In the genomic region with DNA sequence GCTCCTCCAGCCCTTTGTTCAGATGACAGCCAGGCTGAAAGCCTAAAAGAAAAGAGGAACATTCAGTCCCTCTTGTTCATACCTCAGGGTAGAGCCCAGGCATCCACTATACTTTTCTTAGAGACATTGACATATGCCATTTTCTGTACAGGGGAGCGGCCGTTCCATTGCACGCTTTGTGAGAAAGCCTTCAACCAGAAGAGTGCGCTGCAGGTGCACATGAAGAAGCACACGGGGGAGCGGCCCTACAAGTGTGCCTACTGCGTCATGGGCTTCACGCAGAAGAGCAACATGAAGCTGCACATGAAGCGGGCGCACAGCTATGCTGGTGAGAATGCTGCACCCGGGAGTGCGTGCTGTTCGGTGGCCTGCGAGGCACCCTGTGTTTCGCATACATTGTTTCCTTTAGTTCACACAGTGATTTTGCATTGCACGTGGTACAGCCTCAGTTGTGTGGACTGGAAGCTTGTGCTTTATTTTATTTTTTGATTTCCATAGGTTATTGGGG, we compare ENCODE assay signal across 26 cellular contexts.
DNase-seq lines count a peak whose midpoint lies in the region; ATAC-seq, FAIRE-seq and TF ChIP-seq lines count a peak whose summit lies in the region.
"Had no signal": no experiment of that assay in that cellular context is flagged by ENCODE, and none has a peak within 500 bp of the region (broad histone marks: within the 10 kb centered on the region; RNA-seq: fewer than 3 reads in every experiment).

No MANE protein-coding gene starts in this region.

- H3K27ac ChIP-seq in OCI-LY1 (ENCODE audit: low read depth, low read length, poor library complexity, severe bottlenecking) (peak overlapping the region; percentile 11), left ventricle myocardium inferior (replicated peaks) (no peak overlapping the region)
- H3K27ac ChIP-seq: dorsolateral prefrontal cortex, sigmoid colon, transverse colon had no signal

- no peak overlapping the region for H3K4me3 Mint-ChIP-seq in central memory CD8-positive, alpha-beta T cell
- H3K4me3 Mint-ChIP-seq: activated naive CD4-positive, alpha-beta T cell treated with anti-CD3 and anti-CD28 coated beads for 36 hours; brain; CD8-positive, alpha-beta T cell; natural killer cell had no signal

- H3K36me3 ChIP-seq in OCI-LY1 (ENCODE audit: insufficient read depth, low read length) (peaks cover 58% of the 10 kb centered on the region), left ventricle myocardium inferior (peaks cover 61% of the 10 kb centered on the region)
- H3K36me3 ChIP-seq: BE2C had no signal

- no peaks in the 10 kb centered on the region for H3K9me3 Mint-ChIP-seq in central memory CD8-positive, alpha-beta T cell
- H3K9me3 Mint-ChIP-seq: activated naive CD4-positive, alpha-beta T cell treated with anti-CD3 and anti-CD28 coated beads for 36 hours; CD8-positive, alpha-beta T cell; natural killer cell had no signal

- H3K4me3 ChIP-seq in OCI-LY1 (ENCODE audit: low read depth, low read length, poor library complexity, severe bottlenecking), result no peak overlapping the region
- no peak overlapping the region for H3K4me3 ChIP-seq in left ventricle myocardium inferior
- H3K4me3 ChIP-seq: dorsolateral prefrontal cortex, GM12878, lung, sigmoid colon, transverse colon had no signal

- no peaks in the 10 kb centered on the region for H4K20me1 ChIP-seq in OCI-LY1 (ENCODE audit: insufficient read depth, low read length)

- FAIRE-seq in D721Med (lab: Jason Lieb, UNC) (peak; percentile 21), GM18507 (lab: Jason Lieb, UNC) (peak; percentile 18)
- FAIRE-seq: GM12878, HepG2 had no signal

- ATAC-seq in central memory CD8-positive, alpha-beta T cell (replicated peaks; ENCODE audit: extremely low read depth, poor library complexity, severe bottlenecking), result no peak
- ATAC-seq: CD8-positive, alpha-beta T cell; GM12878; HepG2 had no signal

- DNase-seq in D721Med (ENCODE audit: insufficient read length, low spot score) (no peak), GM18507 (ENCODE audit: extremely low spot score, insufficient read length, low read depth) (no peak), left ventricle myocardium inferior (no peak), DMS 273 treated with DMSO at 0.1 percent for 48 hours (lab: John Stamatoyannopoulos, UW) (no peak), T-helper 9 cell (no peak), NCI-H2196 treated with DMSO at 0.1 percent for 48 hours (lab: John Stamatoyannopoulos, UW; ENCODE audit: unreplicated experiment) (no peak)
- no peak for DNase-seq in central memory CD8-positive, alpha-beta T cell (ENCODE audit: low spot score in 2 of 2)
- DNase-seq: activated naive CD4-positive, alpha-beta T cell treated with anti-CD3 and anti-CD28 coated beads for 36 hours; BE2C; CD8-positive, alpha-beta T cell; dorsolateral prefrontal cortex; hippocampal formation; MV-4-11; natural killer cell; NCI-H2171; NCI-H510A treated with DMSO at 0.1 percent for 48 hours; SIG-M5; sigmoid colon; stimulated activated CD4-positive, alpha-beta T cell treated with anti-CD3 and anti-CD28 coated beads, Interleukin-12 subunit alpha, Interleukin-12 subunit beta, amount 100 ng/mL, for 4 hours; stimulated activated CD4-positive, alpha-beta T cell treated with anti-CD3 and anti-CD28 coated beads, Interleukin-4, amount 100 ng/mL, for 1 hour; transverse colon had no signal

- intact Hi-C loops in left ventricle myocardium inferior (cut with micrococcal nuclease), result no loop called here

- no peaks in the 10 kb centered on the region for H3K9me2 ChIP-seq in OCI-LY1 (ENCODE audit: low read depth, low read length)

- H3K27me3 ChIP-seq in OCI-LY1 (ENCODE audit: insufficient read depth, low read length) (no peaks in the 10 kb centered on the region), left ventricle myocardium inferior (ENCODE audit: low read depth) (no peaks in the 10 kb centered on the region)
- H3K27me3 ChIP-seq: BE2C, dorsolateral prefrontal cortex, sigmoid colon, transverse colon had no signal

- H3K79me2 ChIP-seq in OCI-LY1 (ENCODE audit: insufficient read depth, low read length), result no peaks in the 10 kb centered on the region

- peaks cover 25% of the 10 kb centered on the region for H3K4me1 ChIP-seq in OCI-LY1 (ENCODE audit: insufficient read depth, low read length, severe bottlenecking)
- peaks cover 15% of the 10 kb centered on the region for H3K4me1 ChIP-seq in left ventricle myocardium inferior

- no peaks in the 10 kb centered on the region for H3F3A ChIP-seq in OCI-LY1 (ENCODE audit: insufficient read depth, low read length)

- peak overlapping the region; percentile 39 for H3K27ac Mint-ChIP-seq in central memory CD8-positive, alpha-beta T cell (ENCODE audit: low read depth)
- H3K27ac Mint-ChIP-seq: activated naive CD4-positive, alpha-beta T cell treated with anti-CD3 and anti-CD28 coated beads for 36 hours; brain; CD8-positive, alpha-beta T cell; natural killer cell had no signal

- TF ChIP-seq CTCF in D721Med (IDR thresholded peaks at IDR 0.05; ENCODE audit: insufficient read depth, missing control alignments) (no peak), OCI-LY1 (IDR thresholded peaks at IDR 0.05; ENCODE audit: low read length) (peak; percentile 86), left ventricle myocardium inferior (IDR thresholded peaks at IDR 0.05; ENCODE audit: borderline replicate concordance) (no peak)

- H3K4me2 ChIP-seq in OCI-LY1 (ENCODE audit: low read length), result no peak overlapping the region

- no peaks in the 10 kb centered on the region for H3K27me3 Mint-ChIP-seq in central memory CD8-positive, alpha-beta T cell
- H3K27me3 Mint-ChIP-seq: brain had no signal

- H2AFZ ChIP-seq in OCI-LY1 (ENCODE audit: low read length), result no peak overlapping the region

- no peaks in the 10 kb centered on the region for H3K9me3 ChIP-seq in OCI-LY1 (ENCODE audit: low read length)
- H3K9me3 ChIP-seq in left ventricle myocardium inferior (replicated peaks), result no peaks in the 10 kb centered on the region
- H3K9me3 ChIP-seq: BE2C, sigmoid colon, transverse colon had no signal

- H3K9ac ChIP-seq in OCI-LY1 (ENCODE audit: low read length), result no peak overlapping the region

- peaks cover 35% of the 10 kb centered on the region for H3K4me1 Mint-ChIP-seq in central memory CD8-positive, alpha-beta T cell

- H3K36me3 Mint-ChIP-seq in central memory CD8-positive, alpha-beta T cell (ENCODE audit: insufficient read depth), result peaks cover 33% of the 10 kb centered on the region
